Comparison of ENCODE assay signal across 8 cellular contexts in the genomic region with DNA sequence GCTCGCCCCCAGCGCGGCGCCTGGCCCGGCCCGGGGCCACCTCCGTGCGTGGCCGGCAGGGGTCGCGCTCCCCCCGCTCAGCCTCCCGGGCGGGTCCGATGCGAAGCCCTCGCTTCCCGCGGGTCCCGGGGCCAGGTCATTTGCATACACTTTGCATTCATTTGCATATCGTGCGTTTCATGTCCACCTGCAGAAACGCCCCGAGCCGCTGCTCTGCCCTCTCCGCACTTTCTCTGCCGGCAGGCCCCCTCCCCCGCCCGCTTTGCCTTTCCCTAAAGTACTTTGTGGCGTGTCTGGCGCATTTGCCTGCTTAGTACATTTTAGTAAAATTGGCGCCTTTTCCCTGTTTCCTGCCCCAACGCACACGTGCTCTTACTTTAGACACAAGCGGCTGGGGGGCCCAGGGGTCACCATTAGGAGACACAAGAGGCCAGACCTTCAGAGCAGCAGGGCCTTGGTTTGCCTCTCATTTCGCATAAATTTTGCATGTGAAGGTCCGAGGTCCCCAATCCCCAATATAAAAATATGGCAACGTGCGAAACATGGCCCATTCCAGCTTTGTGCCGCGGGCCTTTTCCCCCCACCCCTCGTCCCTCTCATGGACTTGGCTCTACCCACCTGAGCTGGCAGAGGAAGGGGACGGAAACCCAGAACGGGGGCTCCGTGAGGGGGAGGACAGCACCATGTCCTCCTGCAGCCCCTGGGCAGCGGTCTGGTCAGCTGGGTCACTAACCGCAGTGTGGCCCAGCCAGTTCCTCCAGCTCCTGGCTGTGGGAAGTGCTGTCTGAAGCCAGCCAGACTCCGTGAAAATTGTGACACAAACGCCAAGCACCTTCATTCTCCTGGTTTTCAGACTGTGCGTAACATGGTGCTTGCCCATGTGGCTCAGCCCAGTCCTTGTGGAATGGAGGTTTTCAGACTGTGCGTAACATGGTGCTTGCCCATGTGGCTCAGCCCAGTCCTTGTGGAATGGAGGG. TPM values are rescaled to one million over a fixed set of nuclear protein-coding genes. Genes with fewer than 3 reads are reported as not detected.
DNase-seq lines count a peak whose midpoint lies in the region; ATAC-seq, FAIRE-seq and TF ChIP-seq lines count a peak whose summit lies in the region.

No MANE protein-coding gene starts in this region.

- peak overlapping the region in 1 of 2 experiments; percentile 79; a peak in 4 of 6 replicates for H3K27ac ChIP-seq in A549
- no peak overlapping the region for H3K27ac ChIP-seq in endodermal cell (ENCODE audit: low read depth, low read length)
- peak overlapping the region; percentile 5 for H3K27ac ChIP-seq in neural cell (ENCODE audit: low read length)
- H3K27ac ChIP-seq in upper lobe of right lung = no peak overlapping the region

- H3K4me1 ChIP-seq in A549 = 0 out of 3 replicates have a peak, but pooled peaks cover 6% of the 10 kb centered on the region
- no peaks in the 10 kb centered on the region for H3K4me1 ChIP-seq in endodermal cell (ENCODE audit: control insufficient read depth, insufficient read depth, low read length)
- peaks cover 18% of the 10 kb centered on the region for H3K4me1 ChIP-seq in upper lobe of right lung

- no peaks in the 10 kb centered on the region for H3K4me1 Mint-ChIP-seq in activated CD4-positive, alpha-beta memory T cell treated with anti-CD3 and anti-CD28 coated beads for 36 hours (ENCODE audit: low read depth)
- H3K4me1 Mint-ChIP-seq in endodermal cell = no peaks in the 10 kb centered on the region

- CTCF ChIA-PET in A549 (lab: Yijun Ruan, JAX) = interaction anchor here (0.7 to 5.1 kb wide), 9 partner anchors 10 to 234 kb away, joined by 3 to 28 read pairs (median 3); no protein-coding TSS in a partner anchor
- CTCF ChIA-PET in activated CD4-positive, alpha-beta memory T cell treated with anti-CD3 and anti-CD28 coated beads for 36 hours (lab: Charles Lee) = interaction anchor here (2.8 kb wide), 1 partner anchor 225 kb away, joined by 13 read pairs; no protein-coding TSS in a partner anchor

- H3K9me3 ChIP-seq in A549 (no peaks in the 10 kb centered on the region), endodermal cell (ENCODE audit: control insufficient read depth, low read length) (no peaks in the 10 kb centered on the region), neural cell (ENCODE audit: low read length) (no peaks in the 10 kb centered on the region), upper lobe of right lung (no peaks in the 10 kb centered on the region)

- H4K20me1 ChIP-seq in neural cell (ENCODE audit: insufficient read depth) = no peaks in the 10 kb centered on the region

- WGBS in A549 (ENCODE audit: missing lambda C conversion rate) = 22% methylated on average over 36 of the region's 51 CpGs
- 33 to 34% methylated on average over 38 to 51 of the region's 51 CpGs for WGBS in endodermal cell (ENCODE audit: insufficient coverage in 1 of 2, insufficient read length in 1 of 2), 2 experiments

- no peaks in the 10 kb centered on the region for H3F3A ChIP-seq in neural cell (ENCODE audit: insufficient read depth, low read length, poor library complexity, severe bottlenecking)

- H3K9ac ChIP-seq in endodermal cell (ENCODE audit: extremely low read depth, low read length, poor library complexity, severe bottlenecking) (no peak overlapping the region), neural cell (ENCODE audit: low read length) (peak overlapping the region; percentile 41)

- no peak overlapping the region for H3K27ac Mint-ChIP-seq in activated CD4-positive, alpha-beta memory T cell treated with anti-CD3 and anti-CD28 coated beads for 36 hours
- H3K27ac Mint-ChIP-seq in endodermal cell = no peak overlapping the region

- peak overlapping the region; percentile 80 for H3K4me3 ChIP-seq in A549
- no peak overlapping the region for H3K4me3 ChIP-seq in endodermal cell (ENCODE audit: low read length)
- peak overlapping the region; percentile 63 for H3K4me3 ChIP-seq in neural cell (ENCODE audit: low read length)
- peak overlapping the region; percentile 34 for H3K4me3 ChIP-seq in upper lobe of right lung

- no peaks in the 10 kb centered on the region for H3K9me3 Mint-ChIP-seq in activated CD4-positive, alpha-beta memory T cell treated with anti-CD3 and anti-CD28 coated beads for 36 hours
- no peaks in the 10 kb centered on the region for H3K9me3 Mint-ChIP-seq in endodermal cell

- H2AFZ ChIP-seq in neural cell (ENCODE audit: low read depth, low read length) = no peak overlapping the region

- intact Hi-C loops in activated CD4-positive, alpha-beta memory T cell treated with anti-CD3 and anti-CD28 coated beads for 36 hours (cut with micrococcal nuclease) = loop anchor here (1.0 kb wide), 2 partner anchors 225 to 274 kb away; no protein-coding TSS in a partner anchor
- intact Hi-C loops in upper lobe of right lung (cut with DNase I) = loop anchor here (10.0 kb wide), 1 partner anchor 273 kb away; the partner anchor contains the start of gene ZNF778

- ATAC-seq in A549 = peak; percentile 72 to 80
- peak; percentile 51 for ATAC-seq in GM18505 (IDR thresholded peaks at IDR 0.05; ENCODE audit: unreplicated experiment)
- peak; percentile 69 for ATAC-seq in upper lobe of right lung

- FAIRE-seq in A549 (lab: Jason Lieb, UNC) = no peak

- no peaks in the 10 kb centered on the region for H3K79me2 ChIP-seq in neural cell (replicated peaks; ENCODE audit: insufficient read depth, low read length)

- H3K36me3 Mint-ChIP-seq in activated CD4-positive, alpha-beta memory T cell treated with anti-CD3 and anti-CD28 coated beads for 36 hours = no peaks in the 10 kb centered on the region
- no peaks in the 10 kb centered on the region for H3K36me3 Mint-ChIP-seq in endodermal cell (ENCODE audit: low read depth)

- H3K4me2 ChIP-seq in A549 (peak overlapping the region; percentile 100), neural cell (ENCODE audit: low read length) (peak overlapping the region; percentile 35)

- TF ChIP-seq EP300 in A549 (IDR thresholded peaks at IDR 0.05) (no peak), Ishikawa (IDR thresholded peaks at IDR 0.05; ENCODE audit: borderline replicate concordance) (no peak), neural cell (conservative IDR thresholded peaks at IDR 0.05; ENCODE audit: poor library complexity, severe bottlenecking) (no peak)

- H3K36me3 ChIP-seq in endodermal cell (ENCODE audit: control insufficient read depth, insufficient read depth, low read length) (no peaks in the 10 kb centered on the region), neural cell (ENCODE audit: insufficient read depth, low read length) (no peaks in the 10 kb centered on the region), upper lobe of right lung (no peaks in the 10 kb centered on the region)

- POLR2A ChIA-PET in A549 (lab: Yijun Ruan, JAX) = interaction anchor here (0.6 kb wide), 1 partner anchor 10 kb away, joined by 3 read pairs; no protein-coding TSS in a partner anchor
- POLR2A ChIA-PET in activated CD4-positive, alpha-beta memory T cell treated with anti-CD3 and anti-CD28 coated beads for 36 hours (lab: Charles Lee) = no interaction called here

- no peak for TF ChIP-seq POLR2A in A549 (IDR thresholded peaks at IDR 0.05; ENCODE audit: low read length)
- TF ChIP-seq POLR2A in GM18505 (IDR thresholded peaks at IDR 0.05; ENCODE audit: borderline replicate concordance, extremely low read depth, insufficient read depth, insufficient read length) = no peak

- no peaks in the 10 kb centered on the region for H3K9me2 ChIP-seq in neural cell (ENCODE audit: insufficient read depth, low read length)

- H3K27me3 ChIP-seq in endodermal cell (ENCODE audit: control insufficient read depth, insufficient read depth, low read length, poor library complexity, severe bottlenecking) = peaks cover 46% of the 10 kb centered on the region
- peaks cover 12% of the 10 kb centered on the region for H3K27me3 ChIP-seq in neural cell (ENCODE audit: insufficient read depth, low read depth, low read length)
- peaks cover 14% of the 10 kb centered on the region for H3K27me3 ChIP-seq in upper lobe of right lung

- DNase-seq in A549 (ENCODE audit: low read depth in 1 of 2, low spot score in 1 of 2) = peak; percentile 29 to 81
- peak; percentile 66 for DNase-seq in activated CD4-positive, alpha-beta memory T cell treated with anti-CD3 and anti-CD28 coated beads for 36 hours
- DNase-seq in endodermal cell = peak; percentile 89
- no peak for DNase-seq in upper lobe of right lung
- DNase-seq in amniotic stem cell (lab: John Stamatoyannopoulos, UW) = no peak

- H3K27me3 Mint-ChIP-seq in activated CD4-positive, alpha-beta memory T cell treated with anti-CD3 and anti-CD28 coated beads for 36 hours = peaks cover 37% of the 10 kb centered on the region
- peaks cover 43% of the 10 kb centered on the region for H3K27me3 Mint-ChIP-seq in endodermal cell (ENCODE audit: insufficient read depth)

- TF ChIP-seq CTCF in A549 (IDR thresholded peaks at IDR 0.05) (peak; percentile 92), endodermal cell (conservative IDR thresholded peaks at IDR 0.05) (peak; percentile 89), neural cell (IDR thresholded peaks at IDR 0.05; ENCODE audit: poor library complexity, severe bottlenecking) (peak; percentile 76), upper lobe of right lung (IDR thresholded peaks at IDR 0.05) (peak; percentile 53)

- TF ChIP-seq RAD21 in A549 (conservative IDR thresholded peaks at IDR 0.05 in 1 of 2, IDR thresholded peaks at IDR 0.05 in 1 of 2) (peak; percentile 68 to 84), Ishikawa (IDR thresholded peaks at IDR 0.05; ENCODE audit: low read depth) (peak; percentile 74), neural cell (conservative IDR thresholded peaks at IDR 0.05) (peak; percentile 83)

- H3K4me3 Mint-ChIP-seq in activated CD4-positive, alpha-beta memory T cell treated with anti-CD3 and anti-CD28 coated beads for 36 hours = peak overlapping the region; percentile 23
- peak overlapping the region; percentile 41 for H3K4me3 Mint-ChIP-seq in endodermal cell

TF ChIP-seq in A549, 52 proteins besides CTCF, POLR2A, EP300 and RAD21 (continues in another document):
- TF ChIP-seq MAZ (IDR thresholded peaks at IDR 0.05; ENCODE audit: borderline replicate concordance, low read depth, low read length) = no peak

TF ChIP-seq in Ishikawa, 13 proteins besides CTCF, POLR2A, EP300 and RAD21 (continues in another document):
- TF ChIP-seq NFIC (IDR thresholded peaks at IDR 0.05) (no peak), ZBTB7A (IDR thresholded peaks at IDR 0.05; ENCODE audit: low read depth) (no peak)

RNA-seq across cellular contexts. Expression of gene CBFA2T3, which starts 34.8 kb away (rescaled TPM):
- polyA plus RNA-seq in A549 (2011; rRNA removed) = not detected in 2 replicates
- 0.03 TPM in 2 replicates for polyA plus RNA-seq in A549 (2012; cell fraction: cytosol; rRNA removed)
- polyA plus RNA-seq in A549 (2012; cell fraction: nucleus; rRNA removed) = 0.12 and 0.22 TPM in 2 replicates
- polyA plus RNA-seq in A549 (2017; fragmentation: RNase III; extraction: RNeasy Plus Mini Kit Qiagen cat#74134 plus additional on column Dnase treatment) = 0.05 to 0.34 TPM (median 0.08 TPM) in 3 replicates
- not detected in 2 replicates for polyA minus RNA-seq in A549 (2011; rRNA and poly(A)+ RNA removed)
- under 1 TPM in 1 of 2 experiments, not detected in 1; 0.12 TPM for total RNA-seq in activated CD4-positive, alpha-beta memory T cell treated with anti-CD3 and anti-CD28 coated beads for 36 hours
- total RNA-seq in endodermal cell = 1 to 10 TPM; 1.0 to 3.1 TPM
- polyA plus RNA-seq in endodermal cell (2013, experiment 1 of 2) = 5.5 TPM
- 4.3 TPM for polyA plus RNA-seq in endodermal cell (2013, experiment 2 of 2)
- polyA plus RNA-seq in neural cell = 0.74 and 2.1 TPM in 2 replicates
- 2.9 and 3.5 TPM in 2 replicates for polyA minus RNA-seq in neural cell
- 19.0 TPM for total RNA-seq in upper lobe of right lung

Comparison
In these comparisons a context has a peak if more than half of its experiments do, and no peak if none do; other contexts are left out.
1. DNase-seq: peak in A549 (2 of 2), activated CD4-positive, alpha-beta memory T cell treated with anti-CD3 and anti-CD28 coated beads for 36 hours (single experiment) and endodermal cell (single experiment); none in upper lobe of right lung (single experiment) and amniotic stem cell (single experiment).
2. Peak in every context shown above with its lines, with median percentiles within 50 percentile points of each other: ATAC-seq and CTCF ChIP-seq.